8 cellular contexts compared by ENCODE assay signal in the genomic region with DNA sequence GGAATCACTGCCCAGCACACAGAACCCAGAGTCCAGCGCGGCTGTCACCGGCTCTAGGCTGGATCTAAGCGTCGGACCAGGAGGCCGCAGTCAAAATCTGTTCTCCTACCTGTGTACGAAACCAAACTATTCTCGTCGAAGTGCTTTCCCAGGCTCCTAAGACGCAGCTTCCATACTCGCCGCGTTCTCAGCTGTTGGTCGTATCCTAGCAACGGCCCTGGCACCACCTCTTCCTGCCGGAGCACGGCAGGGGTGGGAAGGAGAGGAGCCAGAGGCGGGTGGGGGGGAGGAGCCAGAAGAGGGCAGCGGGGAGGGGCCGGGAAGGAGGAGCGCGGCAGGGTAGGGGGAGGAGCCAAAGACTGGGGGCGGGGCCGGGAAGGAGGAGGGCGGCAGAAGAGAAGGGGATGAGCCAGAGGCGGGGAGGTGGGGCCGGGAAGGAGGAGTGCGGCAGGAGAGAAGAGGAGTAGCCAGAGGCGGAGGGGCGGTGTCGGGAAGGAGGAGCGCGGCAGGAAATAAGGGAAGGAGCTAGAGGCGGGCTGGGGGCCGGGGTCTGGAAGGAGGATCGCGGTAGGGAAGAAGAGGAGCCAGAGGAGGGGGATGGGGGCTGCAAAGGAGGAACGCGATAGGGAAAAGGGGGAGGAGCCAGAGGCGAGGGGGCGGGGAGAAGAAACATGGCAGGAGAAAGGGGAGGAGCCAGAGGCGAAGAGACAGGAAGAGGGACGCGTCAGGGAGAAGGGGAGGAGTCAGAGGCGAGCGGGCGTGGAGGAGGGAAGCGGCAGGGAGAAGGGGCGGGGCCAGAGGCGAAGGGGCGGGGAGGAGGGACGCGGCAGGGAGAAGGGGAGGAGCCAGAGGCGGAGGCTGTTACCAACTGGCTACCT. TPM values are rescaled to one million over a fixed set of nuclear protein-coding genes. Genes with fewer than 3 reads are reported as not detected.
DNase-seq lines count a peak whose midpoint lies in the region; ATAC-seq, FAIRE-seq and TF ChIP-seq lines count a peak whose summit lies in the region.

TSS of gene IQUB (minus strand) at position 213 of the 878 bp plus-strand sequence. CDS start 22,255 bp downstream, outside the sequence.

- no peaks in the 10 kb centered on the region for H3K27me3 ChIP-seq in right atrium auricular region
- H3K27me3 ChIP-seq in psoas muscle (ENCODE audit: insufficient read depth in 3 of 3, low read length in 2 of 3): no peaks in the 10 kb centered on the region

- peak within 1 kb of the TSS; percentile 84 for H3K4me3 Mint-ChIP-seq in T-helper 1 cell treated with Interleukin-12 subunit alpha and Interleukin-12 subunit beta and Interleukin-4 antibody, amounts not matched to agents 30 μg/mL and 1 μg/mL, for 36 hours

- H3K4me3 ChIP-seq in right atrium auricular region (peak within 1 kb of the TSS; percentile 64 to 70), psoas muscle (peak within 1 kb of the TSS; percentile 63)

- 1 to 2% (median 1%) methylated on average over 45 to 54 of the region's 54 CpGs for WGBS in psoas muscle, 3 donors

- ATAC-seq in HG02884 (IDR thresholded peaks at IDR 0.05; ENCODE audit: unreplicated experiment): peak; percentile 76
- peak; percentile 92 to 94 (median 93) for ATAC-seq in psoas muscle

- no peaks in the 10 kb centered on the region for H3K9me3 Mint-ChIP-seq in T-helper 1 cell treated with Interleukin-12 subunit alpha and Interleukin-12 subunit beta and Interleukin-4 antibody, amounts not matched to agents 30 μg/mL and 1 μg/mL, for 36 hours

- no peaks in the 10 kb centered on the region for H3K36me3 Mint-ChIP-seq in T-helper 1 cell treated with Interleukin-12 subunit alpha and Interleukin-12 subunit beta and Interleukin-4 antibody, amounts not matched to agents 30 μg/mL and 1 μg/mL, for 36 hours (ENCODE audit: low read depth)

- TF ChIP-seq CTCF in right atrium auricular region (IDR thresholded peaks at IDR 0.05) (no peak), psoas muscle (IDR thresholded peaks at IDR 0.05) (no peak)

- no peak for FAIRE-seq in urothelium cell line (lab: Jason Lieb, UNC)

- peaks cover 21% of the 10 kb centered on the region for H3K4me1 Mint-ChIP-seq in T-helper 1 cell treated with Interleukin-12 subunit alpha and Interleukin-12 subunit beta and Interleukin-4 antibody, amounts not matched to agents 30 μg/mL and 1 μg/mL, for 36 hours (ENCODE audit: low read depth)

- peak; percentile 27 for TF ChIP-seq POLR2A in GM15510 (IDR thresholded peaks at IDR 0.05; ENCODE audit: borderline replicate concordance, extremely low read depth, insufficient read length)

- intact Hi-C loops in psoas muscle (cut with DNase I): loop anchor here in 1 of 2 donors (5.0 kb wide), 1 partner anchor 42 kb away; no protein-coding TSS in a partner anchor

- peak within 1 kb of the TSS; percentile 78 for H3K27ac ChIP-seq in angular gyrus (ENCODE audit: low read depth, low read length)
- peak within 1 kb of the TSS; percentile 81 to 90 for H3K27ac ChIP-seq in right atrium auricular region
- H3K27ac ChIP-seq in psoas muscle: peak within 1 kb of the TSS; percentile 86

- peaks cover 31% of the 10 kb centered on the region for H3K27me3 Mint-ChIP-seq in T-helper 1 cell treated with Interleukin-12 subunit alpha and Interleukin-12 subunit beta and Interleukin-4 antibody, amounts not matched to agents 30 μg/mL and 1 μg/mL, for 36 hours (ENCODE audit: low read depth)

- peak within 1 kb of the TSS; percentile 78 for H3K27ac Mint-ChIP-seq in T-helper 1 cell treated with Interleukin-12 subunit alpha and Interleukin-12 subunit beta and Interleukin-4 antibody, amounts not matched to agents 30 μg/mL and 1 μg/mL, for 36 hours

- no peaks in the 10 kb centered on the region for H3K36me3 ChIP-seq in right atrium auricular region
- no peaks in the 10 kb centered on the region for H3K36me3 ChIP-seq in psoas muscle (ENCODE audit: insufficient read depth in 1 of 2, low read depth in 1 of 2)

- peaks cover 0 to 15% of the 10 kb centered on the region in 2 donors for H3K4me1 ChIP-seq in right atrium auricular region
- peaks cover 13% of the 10 kb centered on the region for H3K4me1 ChIP-seq in psoas muscle

- DNase-seq in NCI-H1694 (lab: John Stamatoyannopoulos, UW): peak; percentile 86
- peak; percentile 95 for DNase-seq in right atrium auricular region (ENCODE audit: low spot score)
- peak; percentile 98 to 99 for DNase-seq in psoas muscle
- peak; percentile 89 for DNase-seq in urothelium cell line (ENCODE audit: low spot score)

- H3K9me3 ChIP-seq in right atrium auricular region: no peaks in the 10 kb centered on the region
- H3K9me3 ChIP-seq in psoas muscle: no peaks in the 10 kb centered on the region

RNA-seq across cellular contexts. Expression of gene IQUB, which starts in this region (rescaled TPM):
- under 1 TPM; 0.51 to 0.85 TPM for total RNA-seq in right atrium auricular region
- total RNA-seq in psoas muscle: 1 to 10 TPM in 1 of 4 donors, under 1 TPM in 3; 0.32 to 3.5 (median 0.49) TPM
- under 1 TPM; 0.14 to 0.60 (median 0.28) TPM for polyA plus RNA-seq in psoas muscle

Comparison
In these comparisons a context has a peak if more than half of its experiments do, and no peak if none do; other contexts are left out.
1. Peak in every context shown above with its lines: DNase-seq, ATAC-seq, H3K4me3 ChIP-seq and H3K27ac ChIP-seq.
2. Peak in DNase-seq, H3K4me3 ChIP-seq and H3K27ac ChIP-seq in right atrium auricular region; RNA of the gene not detected or under 1 TPM.